Comparison of ENCODE assay signal across 18 cellular contexts in the genomic region with DNA sequence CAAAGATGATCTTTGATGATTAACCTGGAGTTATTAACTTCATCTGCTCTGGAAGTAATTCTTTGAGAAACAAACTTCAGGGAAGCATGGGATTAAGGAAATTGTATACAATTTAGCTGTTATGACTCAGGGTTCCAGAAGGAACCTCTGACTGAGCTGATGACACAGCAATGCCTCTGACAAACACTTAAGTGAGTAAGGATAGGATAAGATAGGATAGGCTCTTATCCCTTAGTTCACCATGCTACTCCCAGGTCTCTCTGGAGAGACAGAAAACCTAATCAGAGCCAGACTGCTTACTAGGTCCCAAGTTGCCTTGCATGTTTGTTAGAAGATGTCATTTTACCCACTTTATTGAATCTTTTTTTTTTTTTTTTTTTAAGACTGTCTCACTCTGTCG. TPM values are rescaled to one million over a fixed set of nuclear protein-coding genes. Genes with fewer than 3 reads are reported as not detected.
A peak's percentile ranks its signal among the peaks of the same experiment; 100 is the strongest.
DNase-seq lines count a peak whose midpoint lies in the region; TF ChIP-seq lines count a peak whose summit lies in the region.
"Had no signal": no experiment of that assay in that cellular context is flagged by ENCODE, and none has a peak within 500 bp of the region (broad histone marks: within the 10 kb centered on the region; RNA-seq: fewer than 3 reads in every experiment).

No MANE protein-coding gene starts in this region.

- DNase-seq in Caki2 (ENCODE audit: low read depth) = peak; percentile 12
- DNase-seq in MG63 = peak; percentile 23
- peak; percentile 75 for DNase-seq in brain microvascular endothelial cell
- DNase-seq in iris pigment epithelial cell (ENCODE audit: low read depth) = peak; percentile 80
- no peak for DNase-seq in HK-2 (ENCODE audit: unreplicated experiment)
- DNase-seq in head of caudate nucleus = no peak
- no peak for DNase-seq in DMS79 treated with DMSO at 0.1 percent for 48 hours (lab: John Stamatoyannopoulos, UW)
- DNase-seq in occipital lobe (lab: John Stamatoyannopoulos, UW) = no peak
- DNase-seq: activated CD4-positive, alpha-beta memory T cell treated with anti-CD3 and anti-CD28 coated beads for 36 hours; endodermal cell; GF-D8; hypothalamus; SHP77 treated with DMSO at 0.1 percent for 48 hours; stimulated activated CD4-positive, alpha-beta T cell treated with anti-CD3 and anti-CD28 coated beads, Interleukin-1b, Interleukin-23, amount 100 ng/mL, for 48 hours; T1000; transverse colon had no signal

- in situ Hi-C loops in Caki2 (cut with HindIII; ENCODE audit: low pct_unique_long_range_greater_than_20kb, low sequenced_read_pairs) (no loop called here), brain microvascular endothelial cell (cut with HindIII; ENCODE audit: low pct_ligation_motif_present, low sequenced_read_pairs) (no loop called here)

- H3K27ac ChIP-seq in brain microvascular endothelial cell = no peak overlapping the region
- H3K27ac ChIP-seq: C4-2B, transverse colon had no signal

- H3K9me3 ChIP-seq in MG63 = 0 out of 2 replicates have a peak, but pooled peaks cover 4% of the 10 kb centered on the region
- H3K9me3 ChIP-seq: transverse colon had no signal

- intact Hi-C loops in head of caudate nucleus (cut with DNase I) = no loop called here

- TF ChIP-seq CTCF in brain microvascular endothelial cell (IDR thresholded peaks at IDR 0.05; ENCODE audit: low read depth, low read length, missing control alignments) = no peak

- no peaks in the 10 kb centered on the region for H3K36me3 ChIP-seq in MG63
- no peaks in the 10 kb centered on the region for H3K36me3 ChIP-seq in brain microvascular endothelial cell (replicated peaks)
- H3K36me3 ChIP-seq: transverse colon had no signal

- H3K4me3 ChIP-seq in MG63 = no peak overlapping the region
- H3K4me3 ChIP-seq in brain microvascular endothelial cell (ENCODE audit: low read depth, low read length) = no peak overlapping the region
- H3K4me3 ChIP-seq: transverse colon had no signal

- H3K27me3 ChIP-seq in MG63 (no peaks in the 10 kb centered on the region), brain microvascular endothelial cell (replicated peaks) (no peaks in the 10 kb centered on the region)
- H3K27me3 ChIP-seq: transverse colon had no signal

RNA-seq across cellular contexts. Expression of gene TMEM38B, which starts 12.6 kb away (rescaled TPM):
- 18.3 and 37.3 TPM in 2 replicates for total RNA-seq in Caki2 (2014; rRNA removed; shearing (Covaris generic); ENCODE audit: low replicate concordance)
- 6.8 and 10.8 TPM in 2 replicates for total RNA-seq in MG63 (2014; rRNA removed; shearing (Covaris generic); ENCODE audit: low replicate concordance)
- 22.1 TPM for total RNA-seq in occipital lobe

RNA-seq across cellular contexts. Expression of gene TAL2, which starts 19.5 kb away (rescaled TPM):
- total RNA-seq in Caki2 (2014; rRNA removed; shearing (Covaris generic); ENCODE audit: low replicate concordance) = not detected in 2 replicates
- not detected in 2 replicates for total RNA-seq in MG63 (2014; rRNA removed; shearing (Covaris generic); ENCODE audit: low replicate concordance)
- total RNA-seq in occipital lobe = 3.0 TPM
- total RNA-seq: activated CD4-positive, alpha-beta memory T cell treated with anti-CD3 and anti-CD28 coated beads for 36 hours; natural killer cell treated with Interleukin-12 subunit alpha and Interleukin-12 subunit beta and Interleukin-15 and Interleukin-18, amount 100 ng/mL, for 72 hours; transverse colon had no signal

Comparison
In these comparisons a context has a peak if more than half of its experiments do, and no peak if none do; other contexts are left out.
1. DNase-seq: peak in Caki2 (single experiment), MG63 (single experiment), brain microvascular endothelial cell (single experiment) and iris pigment epithelial cell (single experiment); none in HK-2 (single experiment), head of caudate nucleus (0 of 42), DMS79 treated with DMSO at 0.1 percent for 48 hours (single experiment) and occipital lobe (single experiment).